16 cellular contexts compared by ENCODE assay signal in genomic region chr6:79668381-79668780, GRCh38. TPM values are rescaled to one million over a fixed set of nuclear protein-coding genes. Genes with fewer than 3 reads are reported as not detected.
"Had no signal": no experiment of that assay in that cellular context is flagged by ENCODE, and none has a peak within 500 bp of the region (broad histone marks: within the 10 kb centered on the region; RNA-seq: fewer than 3 reads in every experiment).

No MANE protein-coding gene starts in this region.

- H3K27me3 Mint-ChIP-seq: activated CD4-positive, alpha-beta T cell treated with anti-CD3 and anti-CD28 coated beads, Interleukin-2, amount 10 ng/mL, durations not matched to agents 24 days and 14 days; activated T-helper 17 cell treated with anti-CD3 and anti-CD28 coated beads, Interleukin-2, amount 50 U/mL, for 72 hours; natural killer cell treated with Interleukin-12 subunit alpha and Interleukin-12 subunit beta and Interleukin-15 and Interleukin-18, amount 100 ng/mL, for 72 hours had no signal

- H3K27ac Mint-ChIP-seq: activated CD4-positive, alpha-beta T cell treated with anti-CD3 and anti-CD28 coated beads, Interleukin-2, amount 10 ng/mL, durations not matched to agents 24 days and 14 days; activated naive CD4-positive, alpha-beta T cell treated with anti-CD3 and anti-CD28 coated beads for 36 hours; activated T-helper 17 cell treated with anti-CD3 and anti-CD28 coated beads, Interleukin-2, amount 50 U/mL, for 72 hours; natural killer cell treated with Interleukin-12 subunit alpha and Interleukin-12 subunit beta and Interleukin-15 and Interleukin-18, amount 100 ng/mL, for 72 hours had no signal

- H3K36me3 Mint-ChIP-seq: natural killer cell treated with Interleukin-12 subunit alpha and Interleukin-12 subunit beta and Interleukin-15 and Interleukin-18, amount 100 ng/mL, for 72 hours had no signal

- DNase-seq: activated CD4-positive, alpha-beta T cell treated with anti-CD3 and anti-CD28 coated beads, Interleukin-2, amount 10 ng/mL, durations not matched to agents 24 days and 14 days; activated CD8-positive, alpha-beta memory T cell treated with anti-CD3 and anti-CD28 coated beads for 24 hours; activated naive CD4-positive, alpha-beta T cell treated with anti-CD3 and anti-CD28 coated beads for 36 hours; amniotic stem cell; body of pancreas; central memory CD4-positive, alpha-beta T cell; effector memory CD4-positive, alpha-beta T cell; midbrain; psoas muscle; sigmoid colon; stimulated activated CD4-positive, alpha-beta T cell treated with anti-CD3 and anti-CD28 coated beads, Interleukin-12 subunit alpha, Interleukin-12 subunit beta, amount 100 ng/mL, for 4 hours; stimulated activated naive CD4-positive, alpha-beta T cell; T-helper 1 cell had no signal

- ATAC-seq: activated T-helper 17 cell treated with anti-CD3 and anti-CD28 coated beads, Interleukin-2, amount 50 U/mL, for 72 hours; body of pancreas; gastroesophageal sphincter; natural killer cell treated with Interleukin-12 subunit alpha and Interleukin-12 subunit beta and Interleukin-15 and Interleukin-18, amount 100 ng/mL, for 72 hours; psoas muscle had no signal

- H3K4me3 Mint-ChIP-seq: activated CD4-positive, alpha-beta T cell treated with anti-CD3 and anti-CD28 coated beads, Interleukin-2, amount 10 ng/mL, durations not matched to agents 24 days and 14 days; activated naive CD4-positive, alpha-beta T cell treated with anti-CD3 and anti-CD28 coated beads for 36 hours; activated T-helper 17 cell treated with anti-CD3 and anti-CD28 coated beads, Interleukin-2, amount 50 U/mL, for 72 hours; natural killer cell treated with Interleukin-12 subunit alpha and Interleukin-12 subunit beta and Interleukin-15 and Interleukin-18, amount 100 ng/mL, for 72 hours had no signal

- H3K9me3 Mint-ChIP-seq: activated naive CD4-positive, alpha-beta T cell treated with anti-CD3 and anti-CD28 coated beads for 36 hours; activated T-helper 17 cell treated with anti-CD3 and anti-CD28 coated beads, Interleukin-2, amount 50 U/mL, for 72 hours; natural killer cell treated with Interleukin-12 subunit alpha and Interleukin-12 subunit beta and Interleukin-15 and Interleukin-18, amount 100 ng/mL, for 72 hours had no signal

RNA-seq across cellular contexts. Expression of gene SH3BGRL2, which starts 37.3 kb away (rescaled TPM):
- total RNA-seq: natural killer cell treated with Interleukin-12 subunit alpha and Interleukin-12 subunit beta and Interleukin-15 and Interleukin-18, amount 100 ng/mL, for 72 hours had no signal
